In genomic region chr5:10932426-10932825, GRCh38 we compare ENCODE assay signal across 22 cellular contexts.
"Had no signal": no experiment of that assay in that cellular context is flagged by ENCODE, and none has a peak within 500 bp of the region (broad histone marks: within the 10 kb centered on the region; RNA-seq: fewer than 3 reads in every experiment).

No MANE protein-coding gene starts in this region.

- H3K27ac Mint-ChIP-seq: activated B cell treated with CpG ODN at 0.5 μM for 24 hours; activated CD4-positive, alpha-beta memory T cell treated with anti-CD3 and anti-CD28 coated beads for 36 hours; activated CD4-positive, alpha-beta T cell treated with anti-CD3 and anti-CD28 coated beads, Interleukin-2, amount 10 ng/mL, durations not matched to agents 7 days and 5 days; activated naive CD4-positive, alpha-beta T cell treated with anti-CD3 and anti-CD28 coated beads, Interleukin-2, amount 10 ng/mL, durations not matched to agents 7 days and 5 days; activated naive CD8-positive, alpha-beta T cell treated with anti-CD3 and anti-CD28 coated beads for 36 hours; activated T-cell treated with anti-CD3 and anti-CD28 coated beads, Interleukin-2, amount 50 U/mL, for 72 hours; activated T-helper 2 cell treated with anti-CD3 and anti-CD28 coated beads, Interferon-gamma antibody, Interleukin-2, Interleukin-4, amounts not matched to agents 10 μg/mL and 5 μg/mL and 100 μg/mL, durations not matched to agents 14 hours and 24 hours and 36 hours had no signal

- H3K27me3 Mint-ChIP-seq: activated CD4-positive, alpha-beta T cell treated with anti-CD3 and anti-CD28 coated beads, Interleukin-2, amount 10 ng/mL, durations not matched to agents 7 days and 5 days; activated naive CD4-positive, alpha-beta T cell treated with anti-CD3 and anti-CD28 coated beads, Interleukin-2, amount 10 ng/mL, durations not matched to agents 7 days and 5 days; brain had no signal

- H3K9me3 Mint-ChIP-seq: activated CD4-positive, alpha-beta T cell treated with anti-CD3 and anti-CD28 coated beads, Interleukin-2, amount 10 ng/mL, durations not matched to agents 7 days and 5 days had no signal

- DNase-seq: activated B cell treated with CpG ODN at 0.5 μM for 24 hours; activated CD4-positive, alpha-beta memory T cell treated with anti-CD3 and anti-CD28 coated beads for 36 hours; activated CD4-positive, alpha-beta T cell treated with anti-CD3 and anti-CD28 coated beads for 1 hour; activated CD4-positive, alpha-beta T cell treated with anti-CD3 and anti-CD28 coated beads, Interleukin-2, amount 10 ng/mL, durations not matched to agents 7 days and 5 days; activated gamma-delta T cell treated with Interleukin-2 at 50 U/mL for 16 hours; activated naive CD4-positive, alpha-beta T cell treated with anti-CD3 and anti-CD28 coated beads, Interleukin-2, amount 10 ng/mL, durations not matched to agents 7 days and 5 days; activated naive CD8-positive, alpha-beta T cell treated with anti-CD3 and anti-CD28 coated beads for 36 hours; activated T-cell treated with anti-CD3 and anti-CD28 coated beads for 4 hours; activated T-cell treated with anti-CD3 and anti-CD28 coated beads, Interleukin-2, amount 50 U/mL, for 72 hours; IMR-90; Kasumi-1; KBM-7; NCI-H1048; NCI-H1930; NCI-H526; PC-3; SHP77 treated with DMSO at 0.1 percent for 48 hours; T-helper 2 cell; T1000 had no signal

- ATAC-seq: activated T-cell treated with anti-CD3 and anti-CD28 coated beads, Interleukin-2, amount 50 U/mL, for 72 hours; PC-3 had no signal

- H3K4me1 Mint-ChIP-seq: activated B cell treated with CpG ODN at 0.5 μM for 24 hours; activated CD4-positive, alpha-beta T cell treated with anti-CD3 and anti-CD28 coated beads, Interleukin-2, amount 10 ng/mL, durations not matched to agents 7 days and 5 days; activated naive CD4-positive, alpha-beta T cell treated with anti-CD3 and anti-CD28 coated beads, Interleukin-2, amount 10 ng/mL, durations not matched to agents 7 days and 5 days; activated naive CD8-positive, alpha-beta T cell treated with anti-CD3 and anti-CD28 coated beads for 36 hours; central memory CD8-positive, alpha-beta T cell had no signal

- H3K36me3 Mint-ChIP-seq: activated CD4-positive, alpha-beta memory T cell treated with anti-CD3 and anti-CD28 coated beads for 36 hours; activated naive CD4-positive, alpha-beta T cell treated with anti-CD3 and anti-CD28 coated beads, Interleukin-2, amount 10 ng/mL, durations not matched to agents 7 days and 5 days; activated naive CD8-positive, alpha-beta T cell treated with anti-CD3 and anti-CD28 coated beads for 36 hours; brain had no signal

- H3K4me3 Mint-ChIP-seq: activated B cell treated with CpG ODN at 0.5 μM for 24 hours; activated CD4-positive, alpha-beta memory T cell treated with anti-CD3 and anti-CD28 coated beads for 36 hours; activated CD4-positive, alpha-beta T cell treated with anti-CD3 and anti-CD28 coated beads, Interleukin-2, amount 10 ng/mL, durations not matched to agents 7 days and 5 days; activated naive CD4-positive, alpha-beta T cell treated with anti-CD3 and anti-CD28 coated beads, Interleukin-2, amount 10 ng/mL, durations not matched to agents 7 days and 5 days; activated naive CD8-positive, alpha-beta T cell treated with anti-CD3 and anti-CD28 coated beads for 36 hours; activated T-cell treated with anti-CD3 and anti-CD28 coated beads, Interleukin-2, amount 50 U/mL, for 72 hours; brain; central memory CD8-positive, alpha-beta T cell had no signal
